26 cellular contexts compared by ENCODE assay signal in the genomic region with DNA sequence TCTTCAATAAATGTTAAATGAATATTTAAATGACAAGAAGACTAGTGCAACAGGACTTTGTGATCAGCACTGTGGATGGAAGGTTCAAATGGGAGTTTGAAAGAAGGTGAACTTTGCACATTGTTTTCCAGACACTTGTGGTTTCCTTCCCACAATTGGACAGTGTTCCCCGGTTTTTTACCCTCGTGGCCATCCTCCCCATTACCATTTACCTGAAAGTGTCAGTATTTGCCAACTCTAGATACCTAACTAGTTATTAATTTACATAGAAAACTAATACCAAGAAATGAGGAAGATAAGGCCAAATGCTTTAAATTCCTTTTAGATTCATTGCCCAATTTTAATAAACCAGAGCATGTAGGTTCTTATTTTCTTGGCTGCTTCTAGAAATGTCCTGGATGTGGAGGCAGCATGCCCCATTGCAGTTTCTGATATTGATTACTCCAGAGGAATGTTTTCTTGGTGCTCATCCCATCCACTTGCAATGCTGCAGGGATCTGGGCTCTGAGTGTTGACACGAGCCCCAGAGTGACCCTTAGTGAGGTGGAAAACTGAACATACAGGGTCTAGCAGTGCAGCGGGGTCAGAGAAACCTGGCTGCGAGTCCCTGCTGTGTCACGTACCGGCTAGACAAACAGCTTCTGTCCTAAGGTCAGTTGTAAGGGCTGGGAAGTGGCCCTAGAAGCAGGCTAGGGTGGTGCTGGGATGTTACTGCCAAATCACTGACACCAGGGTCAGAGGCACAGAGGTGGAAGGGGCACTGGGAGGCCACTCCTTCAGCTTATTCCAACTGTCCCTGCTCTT. TPM values are rescaled to one million over a fixed set of nuclear protein-coding genes. Genes with fewer than 3 reads are reported as not detected.
A peak's percentile ranks its signal among the peaks of the same experiment; 100 is the strongest.
DNase-seq lines count a peak whose midpoint lies in the region; TF ChIP-seq lines count a peak whose summit lies in the region.
"Had no signal": no experiment of that assay in that cellular context is flagged by ENCODE, and none has a peak within 500 bp of the region (broad histone marks: within the 10 kb centered on the region; RNA-seq: fewer than 3 reads in every experiment).

No MANE protein-coding gene starts in this region.

- H3K27me3 Mint-ChIP-seq in glutamatergic neuron (ENCODE audit: unreplicated experiment): no peaks in the 10 kb centered on the region
- H3K27me3 Mint-ChIP-seq: B cell, progenitor cell of endocrine pancreas had no signal

- DNase-seq in ACHN: peak; percentile 38
- peak; percentile 53 for DNase-seq in HuH-7.5 (ENCODE audit: low spot score)
- peak; percentile 30 for DNase-seq in glomerular visceral epithelial cell (ENCODE audit: extremely low spot score)
- DNase-seq in mucosa of gallbladder (ENCODE audit: low spot score): peak; percentile 35
- DNase-seq in OCI-M1 (lab: John Stamatoyannopoulos, UW): no peak
- DNase-seq in stomach: no peak
- no peak for DNase-seq in NK-92 (lab: John Stamatoyannopoulos, UW; ENCODE audit: unreplicated experiment)
- DNase-seq in glutamatergic neuron: no peak
- DNase-seq: activated naive CD4-positive, alpha-beta T cell treated with anti-CD3 and anti-CD28 coated beads for 36 hours; activated T-cell treated with anti-CD3 and anti-CD28 coated beads, Interleukin-2, amount 50 U/mL, for 4 hours; amygdala; cortex of kidney; DMS53; heart left ventricle; left ventricle myocardium superior; NCI-H187 treated with DMSO at 0.1 percent for 48 hours; NCI-H2227 treated with DMSO at 0.1 percent for 48 hours; NCI-H69; nephron progenitor cell; stimulated activated CD8-positive, alpha-beta memory T cell treated with anti-CD3 and anti-CD28 coated beads, Interleukin-4, amount 100 ng/mL, for 48 hours; T-helper 2 cell; upper lobe of left lung had no signal

- no peak for TF ChIP-seq POLR2A in stomach (IDR thresholded peaks at IDR 0.05)

- H3K27ac Mint-ChIP-seq in glutamatergic neuron (ENCODE audit: unreplicated experiment): no peak overlapping the region
- H3K27ac Mint-ChIP-seq: activated naive CD4-positive, alpha-beta T cell treated with anti-CD3 and anti-CD28 coated beads for 36 hours; B cell had no signal

- H3K9me3 Mint-ChIP-seq in glutamatergic neuron (ENCODE audit: unreplicated experiment): peaks cover 2% of the 10 kb centered on the region
- H3K9me3 Mint-ChIP-seq: activated naive CD4-positive, alpha-beta T cell treated with anti-CD3 and anti-CD28 coated beads for 36 hours; activated T-cell treated with anti-CD3 and anti-CD28 coated beads, Interleukin-2, amount 50 U/mL, for 4 hours; nephron progenitor cell had no signal

- H3K4me1 ChIP-seq in stomach: peaks cover 7 to 38% (median 19%) of the 10 kb centered on the region in 4 donors

- no peaks in the 10 kb centered on the region for H3K27me3 ChIP-seq in stomach
- H3K27me3 ChIP-seq: cardiac muscle cell, heart left ventricle, upper lobe of left lung had no signal

- no peak overlapping the region for H3K4me3 Mint-ChIP-seq in glutamatergic neuron (ENCODE audit: unreplicated experiment)
- H3K4me3 Mint-ChIP-seq: activated naive CD4-positive, alpha-beta T cell treated with anti-CD3 and anti-CD28 coated beads for 36 hours; activated T-cell treated with anti-CD3 and anti-CD28 coated beads, Interleukin-2, amount 50 U/mL, for 4 hours; B cell; nephron progenitor cell had no signal

- no peaks in the 10 kb centered on the region for H3K36me3 Mint-ChIP-seq in glutamatergic neuron (ENCODE audit: unreplicated experiment)

- intact Hi-C loops in stomach (cut with DNase I; ENCODE audit: low total_unique reads): loop anchor here (5.0 to 10.0 kb wide), 2 partner anchors 53 to 265 kb away; no protein-coding TSS in a partner anchor

- H3K9me3 ChIP-seq in stomach: no peaks in the 10 kb centered on the region
- H3K9me3 ChIP-seq: heart left ventricle, upper lobe of left lung had no signal

- H3K36me3 ChIP-seq in stomach: peaks cover 0 to 27% (median 24%) of the 10 kb centered on the region in 4 donors

- H3K4me1 Mint-ChIP-seq in glutamatergic neuron (ENCODE audit: low read depth, unreplicated experiment): peaks cover 31% of the 10 kb centered on the region

- TF ChIP-seq EP300 in stomach (IDR thresholded peaks at IDR 0.05): no peak

- 34 to 54% (median 40%) methylated on average over 5 to 7 of the region's 7 CpGs for WGBS in stomach, 5 donors

- H3K4me3 ChIP-seq in stomach: no peak overlapping the region
- H3K4me3 ChIP-seq: cardiac muscle cell, heart left ventricle, SK-N-MC, upper lobe of left lung had no signal

- in situ Hi-C loops in ACHN (cut with HindIII; ENCODE audit: low pct_ligation_motif_present, low pct_unique_long_range_greater_than_20kb, low sequenced_read_pairs): no loop called here

- H3K27ac ChIP-seq in stomach: no peak overlapping the region
- H3K27ac ChIP-seq: cardiac muscle cell, SK-N-MC, upper lobe of left lung had no signal

- TF ChIP-seq CTCF in stomach (IDR thresholded peaks at IDR 0.05) (no peak), glutamatergic neuron (IDR thresholded peaks at IDR 0.05; ENCODE audit: partially characterized antibody, unreplicated experiment) (no peak)

RNA-seq across cellular contexts. Expression of a gene that starts 23.5 kb away (rescaled TPM):
- 11.3 TPM for total RNA-seq in mucosa of gallbladder
- 10 to 100 TPM in 1 of 5 donors, 1 to 10 TPM in 4; 2.2 to 14.1 (median 6.1) TPM for total RNA-seq in stomach
- 10 to 100 TPM; 13.8 to 15.0 (median 14.2) TPM for polyA plus RNA-seq in stomach
- 8.4 TPM for total RNA-seq in glutamatergic neuron (ENCODE audit: unreplicated experiment)

RNA-seq across cellular contexts. Expression of a gene that starts 23.7 kb away (rescaled TPM):
- total RNA-seq in mucosa of gallbladder (33.3 TPM), stomach (10 to 100 TPM; 34.0 to 51.0 (median 41.4) TPM), glutamatergic neuron (ENCODE audit: unreplicated experiment) (39.5 TPM)
- 10 to 100 TPM in 2 of 3 donors, 1 to 10 TPM in 1; 8.8 to 15.3 (median 13.7) TPM for polyA plus RNA-seq in stomach

Comparison
In these comparisons a context has a peak if more than half of its experiments do, and no peak if none do; other contexts are left out.
1. DNase-seq: peak in ACHN (single experiment), HuH-7.5 (single experiment), glomerular visceral epithelial cell (single experiment) and mucosa of gallbladder (single experiment); none in OCI-M1 (single experiment), stomach (single experiment), NK-92 (single experiment) and glutamatergic neuron (single experiment).